In the genomic region with DNA sequence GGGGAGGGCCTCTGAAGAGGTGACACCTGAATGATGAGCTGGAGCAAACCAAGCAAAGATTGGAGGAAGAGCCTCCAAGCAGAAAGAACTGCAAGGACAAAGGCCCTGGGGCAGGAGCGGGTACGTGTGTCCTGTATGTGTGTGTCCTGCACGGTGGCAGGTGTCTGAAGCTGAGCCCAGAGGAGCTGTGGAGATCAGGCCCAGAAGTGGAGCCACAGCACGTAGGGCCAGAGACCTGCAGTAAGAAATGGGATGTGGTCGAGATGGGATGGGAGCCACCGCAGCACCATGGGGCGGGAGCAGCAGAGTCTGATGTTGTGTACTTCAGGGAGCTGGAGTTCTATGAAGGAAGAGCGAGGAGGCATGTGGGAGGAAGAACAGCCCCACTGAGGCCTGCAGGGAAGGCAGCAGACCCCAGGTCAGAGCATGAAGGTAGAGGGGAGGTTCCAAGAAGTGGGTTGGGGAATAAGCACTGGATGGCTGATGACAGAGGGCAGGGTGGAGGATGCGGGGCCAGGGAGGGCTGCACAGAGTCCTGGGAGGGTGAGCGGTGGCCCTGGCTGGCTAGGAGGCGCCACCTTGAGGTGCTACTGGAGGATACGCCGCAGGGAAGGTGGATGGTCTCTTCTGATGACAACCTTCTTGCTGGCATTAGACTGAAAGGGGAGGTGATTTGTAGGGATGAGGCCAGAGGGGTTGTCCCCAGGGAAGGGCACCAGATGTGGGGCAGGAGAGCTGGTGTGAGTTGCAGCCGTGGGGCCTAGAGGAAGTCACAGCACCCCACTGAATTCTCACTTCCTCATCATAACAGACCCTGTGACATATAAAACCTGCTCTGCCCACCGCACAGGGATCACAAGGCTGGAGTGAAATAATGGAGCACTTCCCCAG, we compare ENCODE assay signal across 8 cellular contexts. TPM values are rescaled to one million over a fixed set of nuclear protein-coding genes. Genes with fewer than 3 reads are reported as not detected.
DNase-seq lines count a peak whose midpoint lies in the region; ATAC-seq, FAIRE-seq and TF ChIP-seq lines count a peak whose summit lies in the region.

No MANE protein-coding gene starts in this region.

- no peaks in the 10 kb centered on the region for H3K9me3 Mint-ChIP-seq in T-helper 2 cell treated with Interferon-gamma antibody and Interleukin-4, amounts not matched to agents 5 μg/mL and 100 μg/mL, for 36 hours
- no peaks in the 10 kb centered on the region for H3K9me3 Mint-ChIP-seq in stimulated activated naive CD8-positive, alpha-beta T cell treated with anti-CD3 and anti-CD28 coated beads, Interleukin-15, Interleukin-2, amounts not matched to agents 100 ng/mL and 50 ng/mL, for 24 hours

- no peak for TF ChIP-seq POLR2A in gastroesophageal sphincter (IDR thresholded peaks at IDR 0.05)

- 58 to 60% methylated on average over 15 of the region's 15 CpGs for WGBS in lung, 2 donors
- WGBS in gastroesophageal sphincter (ENCODE audit: low coverage in 1 of 2), 2 donors = 55 to 61% methylated on average over 5 to 12 of the region's 15 CpGs

- peaks cover 18% of the 10 kb centered on the region for H3K4me1 Mint-ChIP-seq in T-helper 2 cell treated with Interferon-gamma antibody and Interleukin-4, amounts not matched to agents 5 μg/mL and 100 μg/mL, for 36 hours (ENCODE audit: low read depth)
- H3K4me1 Mint-ChIP-seq in stimulated activated naive CD8-positive, alpha-beta T cell treated with anti-CD3 and anti-CD28 coated beads, Interleukin-15, Interleukin-2, amounts not matched to agents 100 ng/mL and 50 ng/mL, for 24 hours (ENCODE audit: low read depth) = peaks cover 23% of the 10 kb centered on the region

- H3K27me3 ChIP-seq in bronchial epithelial cell (ENCODE audit: control insufficient read depth, insufficient read depth, low read length) (no peaks in the 10 kb centered on the region), lung (ENCODE audit: control insufficient read depth, insufficient read depth) (no peaks in the 10 kb centered on the region), gastroesophageal sphincter (no peaks in the 10 kb centered on the region)

- H3K27me3 Mint-ChIP-seq in T-helper 2 cell treated with Interferon-gamma antibody and Interleukin-4, amounts not matched to agents 5 μg/mL and 100 μg/mL, for 36 hours (ENCODE audit: low read depth) = no peaks in the 10 kb centered on the region
- no peaks in the 10 kb centered on the region for H3K27me3 Mint-ChIP-seq in stimulated activated naive CD8-positive, alpha-beta T cell treated with anti-CD3 and anti-CD28 coated beads, Interleukin-15, Interleukin-2, amounts not matched to agents 100 ng/mL and 50 ng/mL, for 24 hours

- TF ChIP-seq EP300 in gastroesophageal sphincter (IDR thresholded peaks at IDR 0.05) = no peak

- H3K27ac ChIP-seq in lung (ENCODE audit: low read depth in 1 of 2, low read length in 1 of 2) (no peak overlapping the region), gastroesophageal sphincter (no peak overlapping the region)

- H3K4me3 ChIP-seq in bronchial epithelial cell (ENCODE audit: low read depth, low read length) (no peak overlapping the region), lung (no peak overlapping the region), gastroesophageal sphincter (no peak overlapping the region)

- FAIRE-seq in bronchial epithelial cell (lab: Jason Lieb, UNC) = no peak

- peaks cover 8% of the 10 kb centered on the region for H3K36me3 Mint-ChIP-seq in T-helper 2 cell treated with Interferon-gamma antibody and Interleukin-4, amounts not matched to agents 5 μg/mL and 100 μg/mL, for 36 hours (ENCODE audit: low read depth)
- peaks cover 7% of the 10 kb centered on the region for H3K36me3 Mint-ChIP-seq in stimulated activated naive CD8-positive, alpha-beta T cell treated with anti-CD3 and anti-CD28 coated beads, Interleukin-15, Interleukin-2, amounts not matched to agents 100 ng/mL and 50 ng/mL, for 24 hours (ENCODE audit: low read depth)

- no peaks in the 10 kb centered on the region for H3K36me3 ChIP-seq in bronchial epithelial cell (ENCODE audit: control insufficient read depth, insufficient read depth, low read length)
- peaks cover 0 to 5% of the 10 kb centered on the region in 2 donors for H3K36me3 ChIP-seq in lung (ENCODE audit: control insufficient read depth in 2 of 2, insufficient read depth in 2 of 2, low read length in 2 of 2)
- peaks cover 0 to 23% of the 10 kb centered on the region in 2 donors for H3K36me3 ChIP-seq in gastroesophageal sphincter

- H3K4me1 ChIP-seq in lung (ENCODE audit: control insufficient read depth in 2 of 2, insufficient read depth in 2 of 2, low read length in 2 of 2) (no peaks in the 10 kb centered on the region), gastroesophageal sphincter (no peaks in the 10 kb centered on the region)

- peak; percentile 61 for DNase-seq in EL
- DNase-seq in KG1 (lab: John Stamatoyannopoulos, UW) = peak; percentile 26
- DNase-seq in T-helper 2 cell treated with Interferon-gamma antibody and Interleukin-4, amounts not matched to agents 5 μg/mL and 100 μg/mL, for 36 hours (ENCODE audit: low spot score) = peak; percentile 46
- no peak for DNase-seq in bronchial epithelial cell (ENCODE audit: low read depth)
- DNase-seq in lung (ENCODE audit: low spot score) = peak; percentile 37

- H3K9me3 ChIP-seq in lung (ENCODE audit: control insufficient read depth in 2 of 2, insufficient read depth in 1 of 2, low read length in 1 of 2) (no peaks in the 10 kb centered on the region), gastroesophageal sphincter (no peaks in the 10 kb centered on the region)

- no peak overlapping the region for H3K27ac Mint-ChIP-seq in T-helper 2 cell treated with Interferon-gamma antibody and Interleukin-4, amounts not matched to agents 5 μg/mL and 100 μg/mL, for 36 hours
- H3K27ac Mint-ChIP-seq in stimulated activated naive CD8-positive, alpha-beta T cell treated with anti-CD3 and anti-CD28 coated beads, Interleukin-15, Interleukin-2, amounts not matched to agents 100 ng/mL and 50 ng/mL, for 24 hours = peak overlapping the region; percentile 69

- ATAC-seq in GM21526 (IDR thresholded peaks at IDR 0.05; ENCODE audit: low FRiP score, unreplicated experiment) (peak; percentile 49), lung (ENCODE audit: insufficient read depth, low FRiP score) (peak; percentile 29), gastroesophageal sphincter (no peak)

- no peak overlapping the region for H3K4me3 Mint-ChIP-seq in T-helper 2 cell treated with Interferon-gamma antibody and Interleukin-4, amounts not matched to agents 5 μg/mL and 100 μg/mL, for 36 hours
- H3K4me3 Mint-ChIP-seq in stimulated activated naive CD8-positive, alpha-beta T cell treated with anti-CD3 and anti-CD28 coated beads, Interleukin-15, Interleukin-2, amounts not matched to agents 100 ng/mL and 50 ng/mL, for 24 hours = no peak overlapping the region

- TF ChIP-seq CTCF in bronchial epithelial cell (IDR thresholded peaks at IDR 0.05; ENCODE audit: insufficient read depth, low read length, severe bottlenecking) (peak; percentile 77), lung (IDR thresholded peaks at IDR 0.05; ENCODE audit: control extremely low read depth, extremely low read depth) (no peak), gastroesophageal sphincter (IDR thresholded peaks at IDR 0.05) (peak in 2 of 4 experiments; percentile 39 to 54)

RNA-seq across cellular contexts. Expression of a gene that starts 10.6 kb away (rescaled TPM):
- not detected in 2 replicates for total RNA-seq in bronchial epithelial cell
- 1 to 10 TPM in 1 of 2 donors, under 1 TPM in 1; 0.71 to 8.4 TPM for total RNA-seq in lung
- polyA plus RNA-seq in lung = under 1 TPM; 0.72 to 0.94 TPM
- total RNA-seq in gastroesophageal sphincter = 1 to 10 TPM in 1 of 4 donors, not detected in 3; 1.6 TPM

RNA-seq across cellular contexts. Expression of a gene that starts 19.2 kb away (rescaled TPM):
- total RNA-seq in bronchial epithelial cell = 93.8 and 110 TPM in 2 replicates
- 100 to 1,000 TPM; 159 to 219 TPM for total RNA-seq in lung
- 100 to 1,000 TPM in 1 of 2 donors, 10 to 100 TPM in 1; 70.5 to 128 TPM for polyA plus RNA-seq in lung
- total RNA-seq in gastroesophageal sphincter = 10 to 100 TPM; 41.2 to 87.5 (median 79.1) TPM

RNA-seq across cellular contexts. Expression of a gene that starts 38.2 kb away (rescaled TPM):
- total RNA-seq in bronchial epithelial cell = 2.1 and 2.2 TPM in 2 replicates
- 10 to 100 TPM; 24.3 to 46.4 TPM for total RNA-seq in lung
- polyA plus RNA-seq in lung = 10 to 100 TPM; 23.9 to 37.9 TPM
- 10 to 100 TPM; 11.1 to 39.7 (median 16.3) TPM for total RNA-seq in gastroesophageal sphincter
